In genomic region chr5:141618030-141618803, GRCh38 we compare ENCODE assay signal across 8 cellular contexts. TPM values are rescaled to one million over a fixed set of nuclear protein-coding genes. Genes with fewer than 3 reads are reported as not detected.
DNase-seq lines count a peak whose midpoint lies in the region; ATAC-seq and TF ChIP-seq lines count a peak whose summit lies in the region.

No MANE protein-coding gene starts in this region.

- H3K36me3 Mint-ChIP-seq in CD4-positive, CD25-positive, alpha-beta regulatory T cell, result peaks cover 19% of the 10 kb centered on the region
- H3K36me3 Mint-ChIP-seq in activated T-helper 1 cell treated with anti-CD3 and anti-CD28 coated beads, Interleukin-12 subunit alpha, Interleukin-12 subunit beta, Interleukin-2, Interleukin-4 antibody, amounts not matched to agents 30 ng/mL and 10 ng/mL and 1 ng/mL, durations not matched to agents 14 hours and 24 hours and 36 hours (ENCODE audit: low read depth), result peaks cover 31% of the 10 kb centered on the region

- peaks cover 26 to 54% (median 34%) of the 10 kb centered on the region in 4 donors for H3K4me1 Mint-ChIP-seq in CD4-positive, CD25-positive, alpha-beta regulatory T cell
- H3K4me1 Mint-ChIP-seq in activated T-helper 1 cell treated with anti-CD3 and anti-CD28 coated beads, Interleukin-12 subunit alpha, Interleukin-12 subunit beta, Interleukin-2, Interleukin-4 antibody, amounts not matched to agents 30 ng/mL and 10 ng/mL and 1 ng/mL, durations not matched to agents 14 hours and 24 hours and 36 hours (ENCODE audit: low read depth), result peaks cover 59% of the 10 kb centered on the region

- H3K4me1 ChIP-seq in CD4-positive, CD25-positive, alpha-beta regulatory T cell (ENCODE audit: control insufficient read depth, insufficient read depth, low read length, poor library complexity, severe bottlenecking), result peaks cover 49% of the 10 kb centered on the region
- H3K4me1 ChIP-seq in OCI-LY1 (ENCODE audit: insufficient read depth, low read length, severe bottlenecking), result peaks cover 31% of the 10 kb centered on the region
- peaks cover 15% of the 10 kb centered on the region for H3K4me1 ChIP-seq in foreskin keratinocyte
- H3K4me1 ChIP-seq in osteoblast (ENCODE audit: insufficient read depth, low read length), result peaks cover 32% of the 10 kb centered on the region

- H3K9me3 Mint-ChIP-seq in CD4-positive, CD25-positive, alpha-beta regulatory T cell, result no peaks in the 10 kb centered on the region
- no peaks in the 10 kb centered on the region for H3K9me3 Mint-ChIP-seq in activated T-helper 1 cell treated with anti-CD3 and anti-CD28 coated beads, Interleukin-12 subunit alpha, Interleukin-12 subunit beta, Interleukin-2, Interleukin-4 antibody, amounts not matched to agents 30 ng/mL and 10 ng/mL and 1 ng/mL, durations not matched to agents 14 hours and 24 hours and 36 hours

- no peaks in the 10 kb centered on the region for H3K27me3 Mint-ChIP-seq in CD4-positive, CD25-positive, alpha-beta regulatory T cell
- H3K27me3 Mint-ChIP-seq in activated T-helper 1 cell treated with anti-CD3 and anti-CD28 coated beads, Interleukin-12 subunit alpha, Interleukin-12 subunit beta, Interleukin-2, Interleukin-4 antibody, amounts not matched to agents 30 ng/mL and 10 ng/mL and 1 ng/mL, durations not matched to agents 14 hours and 24 hours and 36 hours (ENCODE audit: insufficient read depth), result no peaks in the 10 kb centered on the region

- H3F3A ChIP-seq in OCI-LY1 (ENCODE audit: insufficient read depth, low read length), result no peaks in the 10 kb centered on the region

- H3K27ac ChIP-seq in CD4-positive, CD25-positive, alpha-beta regulatory T cell (ENCODE audit: insufficient read depth, low read length, poor library complexity, severe bottlenecking), result peak overlapping the region; percentile 94
- H3K27ac ChIP-seq in OCI-LY1 (ENCODE audit: low read depth, low read length, poor library complexity, severe bottlenecking) (no peak overlapping the region), foreskin keratinocyte (peak overlapping the region; percentile 76), osteoblast (ENCODE audit: low read depth, low read length) (peak overlapping the region; percentile 53)

- no peaks in the 10 kb centered on the region for H3K9me2 ChIP-seq in OCI-LY1 (ENCODE audit: low read depth, low read length)

- peak overlapping the region; percentile 83 for H3K9ac ChIP-seq in OCI-LY1 (ENCODE audit: low read length)

- H4K20me1 ChIP-seq in OCI-LY1 (ENCODE audit: insufficient read depth, low read length) (no peaks in the 10 kb centered on the region), osteoblast (ENCODE audit: insufficient read depth, low read length) (peaks cover 12% of the 10 kb centered on the region)

- H3K79me2 ChIP-seq in OCI-LY1 (ENCODE audit: insufficient read depth, low read length) (peaks cover 11% of the 10 kb centered on the region; the same call in 1 of the 2 replicates), osteoblast (ENCODE audit: insufficient read depth, low read length) (peaks cover 50% of the 10 kb centered on the region)

- H2AFZ ChIP-seq in OCI-LY1 (ENCODE audit: low read length) (no peak overlapping the region), osteoblast (ENCODE audit: low read length) (peak overlapping the region; percentile 75)

- TF ChIP-seq CTCF in OCI-LY1 (IDR thresholded peaks at IDR 0.05; ENCODE audit: low read length) (no peak), foreskin keratinocyte (conservative IDR thresholded peaks at IDR 0.05) (no peak), osteoblast (IDR thresholded peaks at IDR 0.05; ENCODE audit: extremely low read depth, low read depth, low read length) (no peak)

- H3K27me3 ChIP-seq in CD4-positive, CD25-positive, alpha-beta regulatory T cell (ENCODE audit: control insufficient read depth, insufficient read depth, low read length), result no peaks in the 10 kb centered on the region
- H3K27me3 ChIP-seq in OCI-LY1 (ENCODE audit: insufficient read depth, low read length) (no peaks in the 10 kb centered on the region), foreskin keratinocyte (no peaks in the 10 kb centered on the region), osteoblast (ENCODE audit: insufficient read depth, low read length) (no peaks in the 10 kb centered on the region)

- peak overlapping the region; percentile 83 for H3K4me2 ChIP-seq in OCI-LY1 (ENCODE audit: low read length)
- H3K4me2 ChIP-seq in osteoblast (ENCODE audit: insufficient read depth, low read length), result peak overlapping the region; percentile 99

- peaks cover 21% of the 10 kb centered on the region for H3K36me3 ChIP-seq in CD4-positive, CD25-positive, alpha-beta regulatory T cell (ENCODE audit: control insufficient read depth, insufficient read depth, low read length)
- peaks cover 38% of the 10 kb centered on the region for H3K36me3 ChIP-seq in OCI-LY1 (ENCODE audit: insufficient read depth, low read length)
- H3K36me3 ChIP-seq in osteoblast (ENCODE audit: insufficient read depth, low read length), result peaks cover 21% of the 10 kb centered on the region

- H3K4me3 ChIP-seq in CD4-positive, CD25-positive, alpha-beta regulatory T cell (ENCODE audit: low read depth, low read length), result peak overlapping the region; percentile 97
- peak overlapping the region; percentile 75 for H3K4me3 ChIP-seq in OCI-LY1 (ENCODE audit: low read depth, low read length, poor library complexity, severe bottlenecking)
- peak overlapping the region; percentile 84 for H3K4me3 ChIP-seq in osteoblast (ENCODE audit: insufficient read depth, low read length)

- intact Hi-C loops in activated T-helper 1 cell treated with anti-CD3 and anti-CD28 coated beads, Interleukin-12 subunit alpha, Interleukin-12 subunit beta, Interleukin-2, Interleukin-4 antibody, amounts not matched to agents 30 ng/mL and 10 ng/mL and 1 ng/mL, durations not matched to agents 14 hours and 24 hours and 36 hours (cut with micrococcal nuclease), result loop anchor here (1.0 to 10.0 kb wide), 4 partner anchors 916 to 1213 kb away; partner anchors contain the start of genes ANKHD1, APBB3, SLC35A4 and WDR55

- peak overlapping the region; percentile 85 to 99 (median 97) for H3K27ac Mint-ChIP-seq in CD4-positive, CD25-positive, alpha-beta regulatory T cell
- peak overlapping the region; percentile 96 for H3K27ac Mint-ChIP-seq in activated T-helper 1 cell treated with anti-CD3 and anti-CD28 coated beads, Interleukin-12 subunit alpha, Interleukin-12 subunit beta, Interleukin-2, Interleukin-4 antibody, amounts not matched to agents 30 ng/mL and 10 ng/mL and 1 ng/mL, durations not matched to agents 14 hours and 24 hours and 36 hours

- H3K4me3 Mint-ChIP-seq in CD4-positive, CD25-positive, alpha-beta regulatory T cell, result peak overlapping the region; percentile 95 to 100 (median 97)
- H3K4me3 Mint-ChIP-seq in activated T-helper 1 cell treated with anti-CD3 and anti-CD28 coated beads, Interleukin-12 subunit alpha, Interleukin-12 subunit beta, Interleukin-2, Interleukin-4 antibody, amounts not matched to agents 30 ng/mL and 10 ng/mL and 1 ng/mL, durations not matched to agents 14 hours and 24 hours and 36 hours, result peak overlapping the region; percentile 98

- peak; percentile 36 to 69 (median 62) for DNase-seq in CD4-positive, CD25-positive, alpha-beta regulatory T cell
- no peak for DNase-seq in activated T-helper 1 cell treated with anti-CD3 and anti-CD28 coated beads, Interleukin-12 subunit alpha, Interleukin-12 subunit beta, Interleukin-2, Interleukin-4 antibody, amounts not matched to agents 30 ng/mL and 10 ng/mL and 1 ng/mL, durations not matched to agents 14 hours and 24 hours and 36 hours (ENCODE audit: low spot score)
- DNase-seq in foreskin keratinocyte (peak; percentile 55 to 78), osteoblast (ENCODE audit: insufficient read length, low spot score, missing footprints) (no peak), putamen (ENCODE audit: low spot score) (no peak)

- peak; percentile 19 to 21 for ATAC-seq in CD4-positive, CD25-positive, alpha-beta regulatory T cell (ENCODE audit: low read depth in 2 of 2)
- ATAC-seq in GM19324 (IDR thresholded peaks at IDR 0.05; ENCODE audit: low FRiP score, unreplicated experiment), result peak; percentile 29
- peak; percentile 37 for ATAC-seq in HG03342 (IDR thresholded peaks at IDR 0.05; ENCODE audit: unreplicated experiment)
- ATAC-seq in foreskin keratinocyte, result peak; percentile 40

- no peaks in the 10 kb centered on the region for H3K9me3 ChIP-seq in CD4-positive, CD25-positive, alpha-beta regulatory T cell (ENCODE audit: control insufficient read depth in 2 of 2, low read length in 2 of 2)
- H3K9me3 ChIP-seq in OCI-LY1 (ENCODE audit: low read length), result no peaks in the 10 kb centered on the region
- no peaks in the 10 kb centered on the region for H3K9me3 ChIP-seq in osteoblast (ENCODE audit: low read depth, low read length)

RNA-seq across cellular contexts. Expression of gene DIAPH1, which starts 0.6 kb away (rescaled TPM):
- total RNA-seq in CD4-positive, CD25-positive, alpha-beta regulatory T cell, result 287 TPM
- 100 to 1,000 TPM in 1 of 4 donors, 10 to 100 TPM in 3; 86.1 to 105 (median 90.7) TPM for polyA plus RNA-seq in CD4-positive, CD25-positive, alpha-beta regulatory T cell
- 221 and 234 TPM in 2 replicates for total RNA-seq in activated T-helper 1 cell treated with anti-CD3 and anti-CD28 coated beads, Interleukin-12 subunit alpha, Interleukin-12 subunit beta, Interleukin-2, Interleukin-4 antibody, amounts not matched to agents 30 ng/mL and 10 ng/mL and 1 ng/mL, durations not matched to agents 14 hours and 24 hours and 36 hours
- 146 TPM in 2 replicates for total RNA-seq in foreskin keratinocyte
- polyA plus RNA-seq in foreskin keratinocyte, result 118 and 134 TPM in 2 replicates
- 18.5 and 19.2 TPM in 2 replicates for total RNA-seq in osteoblast

RNA-seq across cellular contexts. Expression of gene HDAC3, which starts 18.4 kb away (rescaled TPM):
- 83.9 TPM for total RNA-seq in CD4-positive, CD25-positive, alpha-beta regulatory T cell
- 100 to 1,000 TPM in 1 of 4 donors, 10 to 100 TPM in 3; 94.0 to 102 (median 96.1) TPM for polyA plus RNA-seq in CD4-positive, CD25-positive, alpha-beta regulatory T cell
- 83.1 and 87.2 TPM in 2 replicates for total RNA-seq in activated T-helper 1 cell treated with anti-CD3 and anti-CD28 coated beads, Interleukin-12 subunit alpha, Interleukin-12 subunit beta, Interleukin-2, Interleukin-4 antibody, amounts not matched to agents 30 ng/mL and 10 ng/mL and 1 ng/mL, durations not matched to agents 14 hours and 24 hours and 36 hours
- total RNA-seq in foreskin keratinocyte (64.1 and 67.5 TPM in 2 replicates), osteoblast (47.8 and 50.4 TPM in 2 replicates)
- 65.9 and 71.7 TPM in 2 replicates for polyA plus RNA-seq in foreskin keratinocyte

RNA-seq across cellular contexts. Expression of gene RELL2, which starts 18.6 kb away (rescaled TPM):
- 20.5 TPM for total RNA-seq in CD4-positive, CD25-positive, alpha-beta regulatory T cell
- polyA plus RNA-seq in CD4-positive, CD25-positive, alpha-beta regulatory T cell, result 1 to 10 TPM; 2.4 to 5.5 (median 3.5) TPM
- 19.3 and 19.5 TPM in 2 replicates for total RNA-seq in activated T-helper 1 cell treated with anti-CD3 and anti-CD28 coated beads, Interleukin-12 subunit alpha, Interleukin-12 subunit beta, Interleukin-2, Interleukin-4 antibody, amounts not matched to agents 30 ng/mL and 10 ng/mL and 1 ng/mL, durations not matched to agents 14 hours and 24 hours and 36 hours
- total RNA-seq in foreskin keratinocyte (16.3 and 20.3 TPM in 2 replicates), osteoblast (4.4 and 5.1 TPM in 2 replicates)
- 16.7 and 21.5 TPM in 2 replicates for polyA plus RNA-seq in foreskin keratinocyte

RNA-seq across cellular contexts. Expression of gene FCHSD1, which starts 33.0 kb away (rescaled TPM):
- 115 TPM for total RNA-seq in CD4-positive, CD25-positive, alpha-beta regulatory T cell
- 10 to 100 TPM in 1 of 4 donors, 1 to 10 TPM in 3; 7.7 to 16.0 (median 8.2) TPM for polyA plus RNA-seq in CD4-positive, CD25-positive, alpha-beta regulatory T cell
- 37.0 and 37.1 TPM in 2 replicates for total RNA-seq in activated T-helper 1 cell treated with anti-CD3 and anti-CD28 coated beads, Interleukin-12 subunit alpha, Interleukin-12 subunit beta, Interleukin-2, Interleukin-4 antibody, amounts not matched to agents 30 ng/mL and 10 ng/mL and 1 ng/mL, durations not matched to agents 14 hours and 24 hours and 36 hours
- total RNA-seq in foreskin keratinocyte (13.5 and 14.6 TPM in 2 replicates), osteoblast (21.8 and 22.4 TPM in 2 replicates)
- polyA plus RNA-seq in foreskin keratinocyte, result 9.8 and 11.3 TPM in 2 replicates

Comparison
In these comparisons a context has a peak if more than half of its experiments do, and no peak if none do; other contexts are left out.
1. DNase-seq: peak in CD4-positive, CD25-positive, alpha-beta regulatory T cell (3 of 3) and foreskin keratinocyte (2 of 2); none in activated T-helper 1 cell treated with anti-CD3 and anti-CD28 coated beads, Interleukin-12 subunit alpha, Interleukin-12 subunit beta, Interleukin-2, Interleukin-4 antibody, amounts not matched to agents 30 ng/mL and 10 ng/mL and 1 ng/mL, durations not matched to agents 14 hours and 24 hours and 36 hours (single experiment), osteoblast (single experiment) and putamen (single experiment).
2. Peak in every context shown above with its lines, with median percentiles within 50 percentile points of each other: ATAC-seq and H3K4me3 ChIP-seq.